13 cellular contexts compared by ENCODE assay signal in genomic region chr6:41051873-41052272, GRCh38. TPM values are rescaled to one million over a fixed set of nuclear protein-coding genes. Genes with fewer than 3 reads are reported as not detected.
DNase-seq lines count a peak whose midpoint lies in the region; ATAC-seq, FAIRE-seq and TF ChIP-seq lines count a peak whose summit lies in the region.
"Had no signal": no experiment of that assay in that cellular context is flagged by ENCODE, and none has a peak within 500 bp of the region (broad histone marks: within the 10 kb centered on the region; RNA-seq: fewer than 3 reads in every experiment).

No MANE protein-coding gene starts in this region.

- H3K9me3 Mint-ChIP-seq in CD4-positive, alpha-beta memory T cell, result no peaks in the 10 kb centered on the region
- no peaks in the 10 kb centered on the region for H3K9me3 Mint-ChIP-seq in T-cell
- H3K9me3 Mint-ChIP-seq in naive thymus-derived CD4-positive, alpha-beta T cell, result peaks cover 0 to 3% (median 0%) of the 10 kb centered on the region in 11 donors

- CTCF ChIA-PET in CD4-positive, alpha-beta memory T cell (lab: Charles Lee; ENCODE audit: partially characterized antibody), result interaction anchor here (1.0 kb wide), 1 partner anchor 13 kb away, joined by 3 read pairs; the partner anchor contains the start of gene UNC5CL
- CTCF ChIA-PET in T-cell (lab: Charles Lee), result interaction anchor here in 1 of 2 donors (0.6 kb wide), 1 partner anchor 10 kb away, joined by 3 read pairs; the partner anchor contains the start of gene TSPO2
- CTCF ChIA-PET in naive thymus-derived CD4-positive, alpha-beta T cell (lab: Charles Lee), result interaction anchor here (0.8 to 1.1 kb wide), 2 partner anchors 15 to 16 kb away, joined by 3 read pairs; no protein-coding TSS in a partner anchor

- no peaks in the 10 kb centered on the region for H3K9me3 ChIP-seq in CD4-positive, alpha-beta memory T cell (ENCODE audit: control insufficient read depth in 1 of 2, low read length in 2 of 2)
- H3K9me3 ChIP-seq in naive thymus-derived CD4-positive, alpha-beta T cell (ENCODE audit: control insufficient read depth in 2 of 3, low read length in 3 of 3), result no peaks in the 10 kb centered on the region
- no peaks in the 10 kb centered on the region for H3K9me3 ChIP-seq in pancreas
- H3K9me3 ChIP-seq: sigmoid colon had no signal

- 81 to 82% methylated on average over 5 of the region's 5 CpGs for WGBS in pancreas, 2 donors

- no peak overlapping the region for H3K4me3 ChIP-seq in CD4-positive, alpha-beta memory T cell (ENCODE audit: low read length in 2 of 2)
- H3K4me3 ChIP-seq in HL-60 (replicated peaks; ENCODE audit: insufficient read depth, low read length), result no peak overlapping the region
- H3K4me3 ChIP-seq in naive thymus-derived CD4-positive, alpha-beta T cell (ENCODE audit: low read length), result no peak overlapping the region
- H3K4me3 ChIP-seq in pancreas, result no peak overlapping the region
- H3K4me3 ChIP-seq: sigmoid colon had no signal

- POLR2A ChIA-PET in CD4-positive, alpha-beta memory T cell (lab: Charles Lee; ENCODE audit: partially characterized antibody), result interaction anchor here (1.2 to 1.6 kb wide), 3 partner anchors 11 to 24 kb away, joined by 3 to 5 read pairs (median 4); no protein-coding TSS in a partner anchor
- POLR2A ChIA-PET in T-cell (lab: Charles Lee), result no interaction called here
- POLR2A ChIA-PET in naive thymus-derived CD4-positive, alpha-beta T cell (lab: Charles Lee), result interaction anchor here (1.4 kb wide), 1 partner anchor 21 kb away, joined by 3 read pairs; the partner anchor contains the start of genes NFYA and OARD1

- no peaks in the 10 kb centered on the region for H3K27me3 ChIP-seq in CD4-positive, alpha-beta memory T cell (ENCODE audit: insufficient read depth, low read length)
- H3K27me3 ChIP-seq in HL-60 (ENCODE audit: insufficient read depth, poor library complexity, severe bottlenecking), result no peaks in the 10 kb centered on the region
- no peaks in the 10 kb centered on the region for H3K27me3 ChIP-seq in naive thymus-derived CD4-positive, alpha-beta T cell (ENCODE audit: control insufficient read depth in 2 of 2, insufficient read depth in 2 of 2, low read length in 2 of 2)
- H3K27me3 ChIP-seq in pancreas, result no peaks in the 10 kb centered on the region
- H3K27me3 ChIP-seq: sigmoid colon had no signal

- peaks cover 22 to 25% of the 10 kb centered on the region in 2 donors for H3K36me3 Mint-ChIP-seq in CD4-positive, alpha-beta memory T cell
- peaks cover 36% of the 10 kb centered on the region for H3K36me3 Mint-ChIP-seq in T-cell
- peaks cover 5 to 35% (median 27%) of the 10 kb centered on the region in 5 donors for H3K36me3 Mint-ChIP-seq in naive thymus-derived CD4-positive, alpha-beta T cell

- no peak for FAIRE-seq in pancreas (lab: Jason Lieb, UNC)
- FAIRE-seq: endometrium, RCC 7860 had no signal

- H3K36me3 ChIP-seq in CD4-positive, alpha-beta memory T cell (ENCODE audit: insufficient read depth, low read length), result no peaks in the 10 kb centered on the region
- peaks cover 0 to 7% (median 3%) of the 10 kb centered on the region in 3 experiments for H3K36me3 ChIP-seq in naive thymus-derived CD4-positive, alpha-beta T cell (ENCODE audit: control insufficient read depth in 2 of 3, insufficient read depth in 3 of 3, low read length in 3 of 3)
- no peaks in the 10 kb centered on the region for H3K36me3 ChIP-seq in pancreas
- H3K36me3 ChIP-seq: sigmoid colon had no signal

- H3K4me3 Mint-ChIP-seq in CD4-positive, alpha-beta memory T cell, result peak overlapping the region in 6 of 8 donors; percentile 1 to 61 (median 30)
- H3K4me3 Mint-ChIP-seq in T-cell, result peak overlapping the region in 1 of 3 donors; percentile 40
- H3K4me3 Mint-ChIP-seq in naive thymus-derived CD4-positive, alpha-beta T cell, result peak overlapping the region; percentile 0 to 83 (median 50)

- ATAC-seq in T-cell (replicated peaks in 1 of 4) (peak in 3 of 4 experiments; percentile 51 to 73 (median 69)), pancreas (no peak)
- peak; percentile 71 for ATAC-seq in naive thymus-derived CD4-positive, alpha-beta T cell

- intact Hi-C loops in CD4-positive, alpha-beta memory T cell (cut with micrococcal nuclease), result no loop called here
- intact Hi-C loops in naive thymus-derived CD4-positive, alpha-beta T cell (cut with micrococcal nuclease), result no loop called here
- intact Hi-C loops in pancreas (cut with DNase I), result no loop called here

- peak overlapping the region in 6 of 7 donors; percentile 29 to 80 (median 58) for H3K27ac Mint-ChIP-seq in CD4-positive, alpha-beta memory T cell
- peak overlapping the region; percentile 20 to 40 for H3K27ac Mint-ChIP-seq in T-cell
- H3K27ac Mint-ChIP-seq in naive thymus-derived CD4-positive, alpha-beta T cell, result peak overlapping the region; percentile 26 to 85 (median 69)

- DNase-seq in CD4-positive, alpha-beta memory T cell, result peak in 1 of 5 donors; percentile 11
- DNase-seq in HL-60 (ENCODE audit: low read depth in 1 of 2, low spot score in 1 of 2) (peak in 1 of 2 experiments; percentile 48), T-cell (no peak), NCI-H1417 treated with DMSO at 0.1 percent for 48 hours (lab: John Stamatoyannopoulos, UW) (no peak), cerebellum (ENCODE audit: low spot score) (no peak), pancreas (no peak)
- peak in 5 of 9 donors; percentile 11 to 26 (median 20) for DNase-seq in naive thymus-derived CD4-positive, alpha-beta T cell
- DNase-seq: activated CD4-positive, alpha-beta T cell treated with anti-CD3 and anti-CD28 coated beads for 1 hour; anterior cingulate cortex; NCI-H1930; sigmoid colon had no signal

- H3K27me3 Mint-ChIP-seq in CD4-positive, alpha-beta memory T cell, result no peaks in the 10 kb centered on the region
- no peaks in the 10 kb centered on the region for H3K27me3 Mint-ChIP-seq in T-cell
- no peaks in the 10 kb centered on the region for H3K27me3 Mint-ChIP-seq in naive thymus-derived CD4-positive, alpha-beta T cell

- peaks cover 16% of the 10 kb centered on the region for H3K4me1 ChIP-seq in CD4-positive, alpha-beta memory T cell (ENCODE audit: insufficient read depth, low read length)
- H3K4me1 ChIP-seq in naive thymus-derived CD4-positive, alpha-beta T cell (ENCODE audit: control insufficient read depth in 2 of 2, insufficient read depth in 2 of 2, low read length in 2 of 2), result peaks cover 13 to 17% of the 10 kb centered on the region in 2 donors
- H3K4me1 ChIP-seq in pancreas, result peaks cover 18 to 41% (median 32%) of the 10 kb centered on the region in 3 donors

- peaks cover 10 to 17% (median 13%) of the 10 kb centered on the region in 4 donors for H3K4me1 Mint-ChIP-seq in CD4-positive, alpha-beta memory T cell
- peaks cover 18 to 22% (median 22%) of the 10 kb centered on the region in 3 donors for H3K4me1 Mint-ChIP-seq in T-cell
- H3K4me1 Mint-ChIP-seq in naive thymus-derived CD4-positive, alpha-beta T cell, result peaks cover 18 to 23% (median 18%) of the 10 kb centered on the region in 7 donors

- no peak overlapping the region for H3K27ac ChIP-seq in CD4-positive, alpha-beta memory T cell (ENCODE audit: low read depth, low read length)
- H3K27ac ChIP-seq in HL-60 (replicated peaks) (peak overlapping the region; percentile 20), pancreas (peak overlapping the region in 2 of 4 donors; percentile 58 to 82)
- no peak overlapping the region for H3K27ac ChIP-seq in naive thymus-derived CD4-positive, alpha-beta T cell (ENCODE audit: low read depth, low read length)

- TF ChIP-seq CTCF in HL-60 (IDR thresholded peaks at IDR 0.05; ENCODE audit: insufficient read depth, low read length) (no peak), pancreas (IDR thresholded peaks at IDR 0.05) (no peak)

RNA-seq across cellular contexts. Expression of gene APOBEC2, which starts 1.1 kb away (rescaled TPM):
- total RNA-seq in CD4-positive, alpha-beta memory T cell, result not detected
- polyA plus RNA-seq in CD4-positive, alpha-beta memory T cell, result under 1 TPM; 0.44 to 0.91 TPM
- total RNA-seq in T-cell (not detected), cerebellum (not detected), pancreas (10 to 100 TPM in 1 of 6 donors, 1 to 10 TPM in 5; 2.7 to 13.2 (median 8.6) TPM)
- total RNA-seq in naive thymus-derived CD4-positive, alpha-beta T cell, result not detected
- polyA plus RNA-seq in naive thymus-derived CD4-positive, alpha-beta T cell, result under 1 TPM; 0.25 to 0.83 TPM
- polyA plus RNA-seq in pancreas, result 10 to 100 TPM in 1 of 2 donors, 1 to 10 TPM in 1; 6.6 to 29.6 TPM

RNA-seq across cellular contexts. Expression of gene TSPO2, which starts 9.6 kb away (rescaled TPM):
- not detected for total RNA-seq in CD4-positive, alpha-beta memory T cell
- not detected for polyA plus RNA-seq in CD4-positive, alpha-beta memory T cell
- total RNA-seq in T-cell, result not detected
- not detected for total RNA-seq in naive thymus-derived CD4-positive, alpha-beta T cell
- not detected for polyA plus RNA-seq in naive thymus-derived CD4-positive, alpha-beta T cell
- total RNA-seq in cerebellum, result not detected
- under 1 TPM in 1 of 6 donors, not detected in 5; 0.28 TPM for total RNA-seq in pancreas
- under 1 TPM; 0.12 to 0.42 TPM for polyA plus RNA-seq in pancreas
- total RNA-seq: sigmoid colon had no signal

RNA-seq across cellular contexts. Expression of gene UNC5CL, which starts 12.9 kb away (rescaled TPM):
- 1 to 10 TPM; 6.2 to 6.4 TPM for total RNA-seq in CD4-positive, alpha-beta memory T cell
- under 1 TPM; 0.13 to 0.69 TPM for polyA plus RNA-seq in CD4-positive, alpha-beta memory T cell
- total RNA-seq in T-cell (1 to 10 TPM; 4.3 to 7.3 (median 5.5) TPM), cerebellum (0.64 TPM), pancreas (10 to 100 TPM in 5 of 6 donors, 1 to 10 TPM in 1; 7.2 to 37.6 (median 12.0) TPM)
- total RNA-seq in naive thymus-derived CD4-positive, alpha-beta T cell, result 1 to 10 TPM; 2.2 to 7.2 (median 4.3) TPM
- polyA plus RNA-seq in naive thymus-derived CD4-positive, alpha-beta T cell, result under 1 TPM; 0.24 to 0.98 TPM
- 10 to 100 TPM; 37.0 to 40.6 TPM for polyA plus RNA-seq in pancreas

RNA-seq across cellular contexts. Expression of gene OARD1, which starts 20.3 kb away (rescaled TPM):
- total RNA-seq in CD4-positive, alpha-beta memory T cell, result 10 to 100 TPM; 51.7 to 56.4 TPM
- polyA plus RNA-seq in CD4-positive, alpha-beta memory T cell, result 10 to 100 TPM; 41.0 to 56.7 TPM
- 10 to 100 TPM; 33.1 to 43.2 (median 39.4) TPM for total RNA-seq in T-cell
- 10 to 100 TPM; 31.1 to 55.8 (median 39.9) TPM for total RNA-seq in naive thymus-derived CD4-positive, alpha-beta T cell
- polyA plus RNA-seq in naive thymus-derived CD4-positive, alpha-beta T cell, result 10 to 100 TPM; 44.6 to 55.8 TPM
- 18.0 TPM for total RNA-seq in cerebellum
- total RNA-seq in pancreas, result 10 to 100 TPM; 16.0 to 26.9 (median 20.6) TPM
- polyA plus RNA-seq in pancreas, result 10 to 100 TPM; 21.1 to 30.9 TPM

RNA-seq across cellular contexts. Expression of gene NFYA, which starts 20.9 kb away (rescaled TPM):
- total RNA-seq in CD4-positive, alpha-beta memory T cell, result 10 to 100 TPM; 56.7 to 56.9 TPM
- 10 to 100 TPM; 10.7 to 27.7 TPM for polyA plus RNA-seq in CD4-positive, alpha-beta memory T cell
- total RNA-seq in T-cell, result 10 to 100 TPM; 36.2 to 47.0 (median 42.2) TPM
- total RNA-seq in naive thymus-derived CD4-positive, alpha-beta T cell, result 10 to 100 TPM; 31.6 to 63.3 (median 35.9) TPM
- polyA plus RNA-seq in naive thymus-derived CD4-positive, alpha-beta T cell, result 10 to 100 TPM; 18.6 to 37.8 TPM
- total RNA-seq in cerebellum, result 32.3 TPM
- total RNA-seq in pancreas, result 10 to 100 TPM in 2 of 6 donors, 1 to 10 TPM in 4; 5.9 to 14.1 (median 7.8) TPM
- polyA plus RNA-seq in pancreas, result 10 to 100 TPM in 1 of 2 donors, 1 to 10 TPM in 1; 5.4 to 10.6 TPM

Comparison
In these comparisons a context has a peak if more than half of its experiments do, and no peak if none do; other contexts are left out.
1. DNase-seq: peak in naive thymus-derived CD4-positive, alpha-beta T cell (5 of 9); none in T-cell (0 of 34), NCI-H1417 treated with DMSO at 0.1 percent for 48 hours (single experiment), cerebellum (single experiment) and pancreas (0 of 6).
2. ATAC-seq: peak in T-cell (3 of 4) and naive thymus-derived CD4-positive, alpha-beta T cell (single experiment); none in pancreas (0 of 4).
3. POLR2A ChIA-PET loops: an anchor here in CD4-positive, alpha-beta memory T cell (1.2 to 1.6 kb wide) and naive thymus-derived CD4-positive, alpha-beta T cell (1.4 kb wide); none called in T-cell.
4. Peak in every context shown above with its lines, with median percentiles within 50 percentile points of each other: H3K27ac Mint-ChIP-seq.